8 cellular contexts compared by ENCODE assay signal in the genomic region with DNA sequence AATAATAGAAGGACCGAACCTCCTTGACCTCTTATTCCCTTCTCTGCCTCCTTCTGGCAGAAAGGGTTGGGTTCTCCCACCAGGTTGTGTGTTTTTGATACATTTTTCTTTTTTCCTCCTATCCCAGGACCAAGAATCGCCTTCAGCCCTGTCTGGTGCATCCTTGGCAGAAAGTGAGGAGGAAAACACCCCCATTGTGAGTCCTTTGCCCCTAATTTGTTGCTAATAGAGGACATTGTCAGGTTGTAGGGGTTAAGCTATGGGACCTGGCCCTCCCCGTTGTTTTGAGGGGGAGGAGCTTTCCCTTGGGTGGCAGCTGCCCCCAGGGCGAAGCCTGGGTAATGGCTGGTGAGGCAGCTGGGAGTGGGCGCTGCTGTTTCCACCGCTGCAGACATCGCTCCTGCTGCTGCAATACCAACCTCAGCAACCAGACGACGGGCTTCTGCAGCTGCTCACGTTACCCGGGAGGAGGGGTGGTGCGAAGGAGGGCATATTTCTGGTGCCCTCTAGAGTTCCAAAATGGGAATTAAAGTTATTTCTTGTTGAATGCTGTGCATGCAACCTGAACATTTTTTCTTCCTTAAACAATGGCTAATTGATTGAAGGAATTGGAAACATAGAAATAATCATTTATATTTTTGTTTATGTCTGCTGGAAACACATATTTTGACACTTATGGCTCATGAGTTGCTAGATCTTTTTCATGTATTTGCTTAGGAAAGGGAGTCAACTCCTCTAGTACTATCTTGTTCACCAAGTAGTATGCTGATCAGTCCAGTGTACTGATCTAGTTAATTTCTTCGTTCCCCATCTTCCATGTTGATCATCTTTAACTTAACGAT. TPM values are rescaled to one million over a fixed set of nuclear protein-coding genes. Genes with fewer than 3 reads are reported as not detected.
A peak's percentile ranks its signal among the peaks of the same experiment; 100 is the strongest.
DNase-seq lines count a peak whose midpoint lies in the region; ATAC-seq, FAIRE-seq and TF ChIP-seq lines count a peak whose summit lies in the region.

No MANE protein-coding gene starts in this region.

- peak; percentile 84 for FAIRE-seq in RCC 7860 (lab: Jason Lieb, UNC)

- H4K20me1 ChIP-seq in Karpas-422 (ENCODE audit: insufficient read depth, low read depth, low read length) (peaks cover 34% of the 10 kb centered on the region), fibroblast of lung (ENCODE audit: control insufficient read depth, extremely low read depth, insufficient read depth, low read length) (no peaks in the 10 kb centered on the region)

- H3K36me3 ChIP-seq in Karpas-422 (ENCODE audit: insufficient read depth, low read length) (peaks cover 30% of the 10 kb centered on the region), fibroblast of lung (ENCODE audit: control insufficient read depth, insufficient read depth, low read length) (no peaks in the 10 kb centered on the region)

- H3K27me3 ChIP-seq in Karpas-422 (ENCODE audit: low read length) = no peaks in the 10 kb centered on the region
- H3K27me3 ChIP-seq in fibroblast of lung (ENCODE audit: control insufficient read depth, insufficient read depth, low read length) = no peaks in the 10 kb centered on the region

- no peak overlapping the region for H2AFZ ChIP-seq in Karpas-422 (ENCODE audit: low read length)
- no peak overlapping the region for H2AFZ ChIP-seq in fibroblast of lung (ENCODE audit: low read length)

- peak overlapping the region; percentile 93 for H3K27ac Mint-ChIP-seq in activated T-helper 1 cell treated with anti-CD3 and anti-CD28 coated beads, Interleukin-12 subunit alpha, Interleukin-12 subunit beta, Interleukin-2, Interleukin-4 antibody, amounts not matched to agents 30 ng/mL and 10 ng/mL and 1 ng/mL, durations not matched to agents 14 hours and 24 hours and 36 hours
- peak overlapping the region; percentile 91 to 96 for H3K27ac Mint-ChIP-seq in natural killer cell

- H3K27ac ChIP-seq in Karpas-422 (ENCODE audit: low read length) (peak overlapping the region; percentile 90), fibroblast of lung (ENCODE audit: insufficient read depth, low read length) (peak overlapping the region; percentile 65)

- H3K4me1 ChIP-seq in Karpas-422 (ENCODE audit: low read length) (peaks cover 45% of the 10 kb centered on the region), fibroblast of lung (ENCODE audit: control insufficient read depth, extremely low read depth, insufficient read depth, low read length) (peaks cover 4% of the 10 kb centered on the region)

- peaks cover 57% of the 10 kb centered on the region for H3K79me2 ChIP-seq in Karpas-422 (ENCODE audit: low read length)
- peaks cover 43% of the 10 kb centered on the region for H3K79me2 ChIP-seq in fibroblast of lung (ENCODE audit: control insufficient read depth, insufficient read depth, low read length)

- H3K4me3 Mint-ChIP-seq in activated T-helper 1 cell treated with anti-CD3 and anti-CD28 coated beads, Interleukin-12 subunit alpha, Interleukin-12 subunit beta, Interleukin-2, Interleukin-4 antibody, amounts not matched to agents 30 ng/mL and 10 ng/mL and 1 ng/mL, durations not matched to agents 14 hours and 24 hours and 36 hours = peak overlapping the region; percentile 95
- peak overlapping the region; percentile 95 for H3K4me3 Mint-ChIP-seq in natural killer cell

- intact Hi-C loops in activated T-helper 1 cell treated with anti-CD3 and anti-CD28 coated beads, Interleukin-12 subunit alpha, Interleukin-12 subunit beta, Interleukin-2, Interleukin-4 antibody, amounts not matched to agents 30 ng/mL and 10 ng/mL and 1 ng/mL, durations not matched to agents 14 hours and 24 hours and 36 hours (cut with micrococcal nuclease) = loop anchor here (1.0 to 10.0 kb wide), 9 partner anchors 33 to 1645 kb away; a partner anchor contains a TSS
- intact Hi-C loops in natural killer cell (cut with micrococcal nuclease) = loop anchor here (5.0 to 10.0 kb wide), 2 partner anchors 175 to 328 kb away; a partner anchor contains a TSS

- ATAC-seq in GM21786 (IDR thresholded peaks at IDR 0.05; ENCODE audit: unreplicated experiment) (peak; percentile 42), natural killer cell (peak; percentile 50 to 68 (median 52))

- H3K4me3 ChIP-seq in Karpas-422 (ENCODE audit: low read length) (peak overlapping the region; percentile 89), fibroblast of lung (replicated peaks in 1 of 4; ENCODE audit: control extremely low read depth in 1 of 4, insufficient read depth in 1 of 4, low read depth in 3 of 4, low read length in 4 of 4) (peak overlapping the region; percentile 38 to 90 (median 72))

- H3K9me3 Mint-ChIP-seq in activated T-helper 1 cell treated with anti-CD3 and anti-CD28 coated beads, Interleukin-12 subunit alpha, Interleukin-12 subunit beta, Interleukin-2, Interleukin-4 antibody, amounts not matched to agents 30 ng/mL and 10 ng/mL and 1 ng/mL, durations not matched to agents 14 hours and 24 hours and 36 hours = no peaks in the 10 kb centered on the region
- H3K9me3 Mint-ChIP-seq in natural killer cell = no peaks in the 10 kb centered on the region

- peaks cover 8% of the 10 kb centered on the region for H3K27me3 Mint-ChIP-seq in activated T-helper 1 cell treated with anti-CD3 and anti-CD28 coated beads, Interleukin-12 subunit alpha, Interleukin-12 subunit beta, Interleukin-2, Interleukin-4 antibody, amounts not matched to agents 30 ng/mL and 10 ng/mL and 1 ng/mL, durations not matched to agents 14 hours and 24 hours and 36 hours (ENCODE audit: insufficient read depth)
- H3K27me3 Mint-ChIP-seq in natural killer cell (ENCODE audit: low read depth in 2 of 2) = peaks cover 0 to 3% of the 10 kb centered on the region in 2 donors

- no peaks in the 10 kb centered on the region for H3K9me2 ChIP-seq in Karpas-422 (replicated peaks; ENCODE audit: insufficient read depth, low read length)

- peaks cover 25% of the 10 kb centered on the region for H3K4me1 Mint-ChIP-seq in activated T-helper 1 cell treated with anti-CD3 and anti-CD28 coated beads, Interleukin-12 subunit alpha, Interleukin-12 subunit beta, Interleukin-2, Interleukin-4 antibody, amounts not matched to agents 30 ng/mL and 10 ng/mL and 1 ng/mL, durations not matched to agents 14 hours and 24 hours and 36 hours (ENCODE audit: low read depth)
- peaks cover 23 to 29% of the 10 kb centered on the region in 2 donors for H3K4me1 Mint-ChIP-seq in natural killer cell

- H3K9me3 ChIP-seq in Karpas-422 (ENCODE audit: low read length) = no peaks in the 10 kb centered on the region
- no peaks in the 10 kb centered on the region for H3K9me3 ChIP-seq in fibroblast of lung (ENCODE audit: control insufficient read depth, insufficient read depth, low read depth, low read length)

- DNase-seq in Daoy (ENCODE audit: low read depth) (peak; percentile 88), Karpas-422 (peak; percentile 97), RCC 7860 (ENCODE audit: low spot score) (peak; percentile 75), fibroblast of lung (ENCODE audit: low read depth in 2 of 2) (peak; percentile 88 to 91), natural killer cell (peak; percentile 73)
- DNase-seq in activated T-helper 1 cell treated with anti-CD3 and anti-CD28 coated beads, Interleukin-12 subunit alpha, Interleukin-12 subunit beta, Interleukin-2, Interleukin-4 antibody, amounts not matched to agents 30 ng/mL and 10 ng/mL and 1 ng/mL, durations not matched to agents 14 hours and 24 hours and 36 hours (ENCODE audit: low spot score) = peak; percentile 80
- peak; percentile 66 to 87 (median 82) for DNase-seq in stimulated activated naive CD4-positive, alpha-beta T cell (lab: John Stamatoyannopoulos, UW)

- peaks cover 9% of the 10 kb centered on the region for H3K36me3 Mint-ChIP-seq in activated T-helper 1 cell treated with anti-CD3 and anti-CD28 coated beads, Interleukin-12 subunit alpha, Interleukin-12 subunit beta, Interleukin-2, Interleukin-4 antibody, amounts not matched to agents 30 ng/mL and 10 ng/mL and 1 ng/mL, durations not matched to agents 14 hours and 24 hours and 36 hours (ENCODE audit: low read depth)
- no peaks in the 10 kb centered on the region for H3K36me3 Mint-ChIP-seq in natural killer cell

- H3K9ac ChIP-seq in Karpas-422 (ENCODE audit: low read length) (peak overlapping the region; percentile 87), fibroblast of lung (ENCODE audit: insufficient read depth, low read length) (peak overlapping the region; percentile 37)

- H3K4me2 ChIP-seq in Karpas-422 (ENCODE audit: low read depth, low read length, poor library complexity, severe bottlenecking) (peak overlapping the region; percentile 98), fibroblast of lung (ENCODE audit: extremely low read depth, insufficient read depth, low read length) (peak overlapping the region; percentile 92)

- TF ChIP-seq CTCF in fibroblast of lung (conservative IDR thresholded peaks at IDR 0.05 in 1 of 2, IDR thresholded peaks at IDR 0.05 in 1 of 2; ENCODE audit: low read depth in 1 of 2, low read length in 2 of 2) = peak; percentile 89 to 95
- TF ChIP-seq CTCF in natural killer cell (IDR thresholded peaks at IDR 0.05) = peak; percentile 83

RNA-seq across cellular contexts. Expression of a gene that starts 1.5 kb away (rescaled TPM):
- 18.9 and 37.4 TPM in 2 replicates for total RNA-seq in Daoy (2014; rRNA removed; shearing (Covaris generic))
- 66.2 and 148 TPM in 2 replicates for total RNA-seq in Karpas-422 (2014; rRNA removed; shearing (Covaris generic); ENCODE audit: low replicate concordance)
- total RNA-seq in activated T-helper 1 cell treated with anti-CD3 and anti-CD28 coated beads, Interleukin-12 subunit alpha, Interleukin-12 subunit beta, Interleukin-2, Interleukin-4 antibody, amounts not matched to agents 30 ng/mL and 10 ng/mL and 1 ng/mL, durations not matched to agents 14 hours and 24 hours and 36 hours = 60.9 and 65.1 TPM in 2 replicates
- total RNA-seq in fibroblast of lung (51.1 and 63.4 TPM in 2 replicates), natural killer cell (100 to 1,000 TPM in 1 of 3 donors, 10 to 100 TPM in 2; 82.1 to 101 (median 87.0) TPM)
- polyA plus RNA-seq in fibroblast of lung = 21.5 and 37.3 TPM in 2 replicates
- 13.3 and 27.8 TPM in 2 replicates for polyA plus RNA-seq in fibroblast of lung (2012)
- polyA minus RNA-seq in fibroblast of lung (ENCODE audit: low replicate concordance) = 4.4 and 7.6 TPM in 2 replicates

Comparison
In these comparisons a context has a peak if more than half of its experiments do, and no peak if none do; other contexts are left out.
1. Peak in every context shown above with its lines: DNase-seq, ATAC-seq, H3K4me3 ChIP-seq and H3K27ac ChIP-seq.